In genomic region chr21:38236232-38236631, GRCh38 we compare ENCODE assay signal across 22 cellular contexts. TPM values are rescaled to one million over a fixed set of nuclear protein-coding genes. Genes with fewer than 3 reads are reported as not detected.
DNase-seq lines count a peak whose midpoint lies in the region; ATAC-seq, FAIRE-seq and TF ChIP-seq lines count a peak whose summit lies in the region.
"Had no signal": no experiment of that assay in that cellular context is flagged by ENCODE, and none has a peak within 500 bp of the region (broad histone marks: within the 10 kb centered on the region; RNA-seq: fewer than 3 reads in every experiment).

No MANE protein-coding gene starts in this region.

- peaks cover 16% of the 10 kb centered on the region for H3K36me3 Mint-ChIP-seq in HFFc6 (ENCODE audit: low read depth)
- no peaks in the 10 kb centered on the region for H3K36me3 Mint-ChIP-seq in activated T-cell treated with anti-CD3 and anti-CD28 coated beads, Interleukin-2, amount 50 U/mL, for 24 hours (ENCODE audit: low read depth)
- H3K36me3 Mint-ChIP-seq: natural killer cell treated with Interleukin-12 subunit alpha and Interleukin-12 subunit beta and Interleukin-15 and Interleukin-18, amount 100 ng/mL, for 72 hours had no signal

- no peaks in the 10 kb centered on the region for H3K27me3 Mint-ChIP-seq in HFFc6 (ENCODE audit: insufficient read depth)
- H3K27me3 Mint-ChIP-seq in activated T-cell treated with anti-CD3 and anti-CD28 coated beads, Interleukin-2, amount 50 U/mL, for 24 hours = peaks cover 3% of the 10 kb centered on the region

- H3K4me1 Mint-ChIP-seq in HFFc6 (ENCODE audit: low read depth) = peaks cover 41% of the 10 kb centered on the region
- H3K4me1 Mint-ChIP-seq in activated T-cell treated with anti-CD3 and anti-CD28 coated beads, Interleukin-2, amount 50 U/mL, for 24 hours (ENCODE audit: low read depth) = no peaks in the 10 kb centered on the region

- peak in 1 of 2 donors; percentile 40 for ATAC-seq in lower lobe of right lung
- ATAC-seq: A549; natural killer cell treated with Interleukin-12 subunit alpha and Interleukin-12 subunit beta and Interleukin-15 and Interleukin-18, amount 100 ng/mL, for 72 hours; right cardiac atrium had no signal

- H3K27ac Mint-ChIP-seq in HFFc6 = no peak overlapping the region
- H3K27ac Mint-ChIP-seq in activated T-cell treated with anti-CD3 and anti-CD28 coated beads, Interleukin-2, amount 50 U/mL, for 24 hours = no peak overlapping the region
- H3K27ac Mint-ChIP-seq: natural killer cell treated with Interleukin-12 subunit alpha and Interleukin-12 subunit beta and Interleukin-15 and Interleukin-18, amount 100 ng/mL, for 72 hours had no signal

- H3K27ac ChIP-seq in ACC112 (ENCODE audit: low read depth, low read length) (0 out of 2 replicates have a peak overlapping the region, but pooled peaks have one; percentile 6), lower lobe of right lung (no peak overlapping the region), hepatocyte (no peak overlapping the region)
- H3K27ac ChIP-seq: A549, SK-N-MC, thoracic aorta had no signal

- FAIRE-seq in bronchial epithelial cell (lab: Jason Lieb, UNC) = no peak
- FAIRE-seq: A549, GM12892 had no signal

- H3K9me2 ChIP-seq in hepatocyte (replicated peaks; ENCODE audit: insufficient read depth) = no peaks in the 10 kb centered on the region

- H3K4me2 ChIP-seq in hepatocyte = no peak overlapping the region
- H3K4me2 ChIP-seq: A549 had no signal

- 0 out of 2 replicates have a peak overlapping the region, but pooled peaks have one; percentile 4 for H3K4me3 ChIP-seq in ACC112 (ENCODE audit: low read depth, low read length)
- H3K4me3 ChIP-seq in bronchial epithelial cell (ENCODE audit: low read depth, low read length) = no peak overlapping the region
- no peak overlapping the region for H3K4me3 ChIP-seq in lower lobe of right lung
- H3K4me3 ChIP-seq in hepatocyte = no peak overlapping the region
- H3K4me3 ChIP-seq: A549, SK-N-MC, thoracic aorta had no signal

- H3K9me3 ChIP-seq in lower lobe of right lung (peaks cover 1% of the 10 kb centered on the region), hepatocyte (ENCODE audit: low read depth) (no peaks in the 10 kb centered on the region)
- H3K9me3 ChIP-seq: thoracic aorta had no signal

- 63% methylated on average over 2 of the region's 2 CpGs for WGBS in hepatocyte (ENCODE audit: low lambda C conversion rate, missing lambda C conversion rate)

- H2AFZ ChIP-seq in ACC112 (ENCODE audit: low read length, unreplicated experiment) (peak overlapping the region; percentile 46), hepatocyte (no peak overlapping the region)

- H3K36me3 ChIP-seq in ACC112 (ENCODE audit: insufficient read depth, low read length) (no peaks in the 10 kb centered on the region), bronchial epithelial cell (ENCODE audit: control insufficient read depth, insufficient read depth, low read length) (no peaks in the 10 kb centered on the region), lower lobe of right lung (no peaks in the 10 kb centered on the region), hepatocyte (replicated peaks; ENCODE audit: insufficient read depth, low read depth) (no peaks in the 10 kb centered on the region)
- H3K36me3 ChIP-seq: thoracic aorta had no signal

- peaks cover 8% of the 10 kb centered on the region; the same call in 1 of the 2 replicates for H3K9me3 Mint-ChIP-seq in HFFc6
- H3K9me3 Mint-ChIP-seq in activated T-cell treated with anti-CD3 and anti-CD28 coated beads, Interleukin-2, amount 50 U/mL, for 24 hours = peaks cover 12% of the 10 kb centered on the region

- DNase-seq in HFFc6 = no peak
- DNase-seq in bronchial epithelial cell (ENCODE audit: low read depth) = peak; percentile 49
- DNase-seq in lower lobe of right lung = no peak
- no peak for DNase-seq in hepatocyte (ENCODE audit: low spot score)
- no peak for DNase-seq in GM19240 (ENCODE audit: insufficient read length, low spot score)
- no peak for DNase-seq in activated T-cell treated with anti-CD3 and anti-CD28 coated beads, Interleukin-2, amount 50 U/mL, for 24 hours
- no peak for DNase-seq in activated effector memory CD4-positive, alpha-beta T cell treated with Interleukin-2 at 50 U/mL for 16 hours
- DNase-seq: activated gamma-delta T cell; aorta; dermis blood vessel endothelial cell; Karpas-422; NCI-H1436 treated with DMSO at 0.1 percent for 48 hours; NCI-H345; right cardiac atrium; stimulated activated CD4-positive, alpha-beta T cell treated with anti-CD3 and anti-CD28 coated beads, Interleukin-4, amount 100 ng/mL, for 1 hour; stimulated activated CD8-positive, alpha-beta memory T cell treated with anti-CD3 and anti-CD28 coated beads, Interleukin-4, amount 100 ng/mL, for 48 hours had no signal

- peak; percentile 61 for TF ChIP-seq CTCF in HFFc6 (IDR thresholded peaks at IDR 0.05)
- TF ChIP-seq CTCF in bronchial epithelial cell (IDR thresholded peaks at IDR 0.05; ENCODE audit: insufficient read depth, low read length, severe bottlenecking) = peak; percentile 41
- peak; percentile 12 for TF ChIP-seq CTCF in lower lobe of right lung (IDR thresholded peaks at IDR 0.05)
- TF ChIP-seq CTCF in hepatocyte (IDR thresholded peaks at IDR 0.05; ENCODE audit: poor library complexity) = no peak

- intact Hi-C loops in lower lobe of right lung (cut with DNase I) = no loop called here

- H3K27me3 ChIP-seq in ACC112 (ENCODE audit: insufficient read depth, low read length) = no peaks in the 10 kb centered on the region
- H3K27me3 ChIP-seq in bronchial epithelial cell (ENCODE audit: control insufficient read depth, insufficient read depth, low read length) = no peaks in the 10 kb centered on the region
- H3K27me3 ChIP-seq in lower lobe of right lung (ENCODE audit: low read depth) = no peaks in the 10 kb centered on the region
- H3K27me3 ChIP-seq in hepatocyte = no peaks in the 10 kb centered on the region

- no peak overlapping the region for H3K4me3 Mint-ChIP-seq in HFFc6
- H3K4me3 Mint-ChIP-seq in activated T-cell treated with anti-CD3 and anti-CD28 coated beads, Interleukin-2, amount 50 U/mL, for 24 hours = no peak overlapping the region
- H3K4me3 Mint-ChIP-seq: natural killer cell treated with Interleukin-12 subunit alpha and Interleukin-12 subunit beta and Interleukin-15 and Interleukin-18, amount 100 ng/mL, for 72 hours had no signal

- H4K20me1 ChIP-seq in hepatocyte (ENCODE audit: insufficient read depth, poor library complexity, severe bottlenecking) = no peaks in the 10 kb centered on the region

- H3K79me2 ChIP-seq in ACC112 (ENCODE audit: control insufficient read depth, insufficient read depth, low read length, unreplicated experiment) (no peaks in the 10 kb centered on the region), hepatocyte (no peaks in the 10 kb centered on the region)

- H3K4me1 ChIP-seq in ACC112 (ENCODE audit: control insufficient read depth, insufficient read depth, low read length, unreplicated experiment) = peaks cover 15% of the 10 kb centered on the region
- H3K4me1 ChIP-seq in lower lobe of right lung = peaks cover 11% of the 10 kb centered on the region
- peaks cover 5% of the 10 kb centered on the region for H3K4me1 ChIP-seq in hepatocyte (ENCODE audit: insufficient read depth)
- H3K4me1 ChIP-seq: A549 had no signal

RNA-seq across cellular contexts. Expression of gene KCNJ15, which starts 20.6 kb away (rescaled TPM):
- 1 to 10 TPM in 1 of 6 experiments, under 1 TPM in 5; 0.33 to 1.2 (median 0.50) TPM for total RNA-seq in HFFc6 (2021; fragmentation: NEBNext Ultra II Directional; extraction: Animal tissue kit (Norgen Biotek cat#: 25700))
- total RNA-seq in bronchial epithelial cell (0.38 and 2.1 TPM in 2 replicates), lower lobe of right lung (62.7 TPM), hepatocyte (0.40 and 0.43 TPM in 2 replicates)
- polyA plus RNA-seq in hepatocyte = 0.27 and 0.88 TPM in 2 replicates
- total RNA-seq: natural killer cell treated with Interleukin-12 subunit alpha and Interleukin-12 subunit beta and Interleukin-15 and Interleukin-18, amount 100 ng/mL, for 72 hours had no signal

Comparison
In these comparisons a context has a peak if more than half of its experiments do, and no peak if none do; other contexts are left out.
1. RNA of gene KCNJ15, which starts 20.6 kb away (total RNA-seq): 62.7 TPM in lower lobe of right lung (single experiment); 0.38 to 2.1 TPM in bronchial epithelial cell, 0.33 to 1.2 TPM in HFFc6 and 0.40 to 0.43 TPM in hepatocyte; every median in the first group is over 10 times any median in the second.